Comparison of ENCODE assay signal across 22 cellular contexts in genomic region chr15:29785068-29785467, GRCh38. TPM values are rescaled to one million over a fixed set of nuclear protein-coding genes. Genes with fewer than 3 reads are reported as not detected.
A peak's percentile ranks its signal among the peaks of the same experiment; 100 is the strongest.
DNase-seq lines count a peak whose midpoint lies in the region; ATAC-seq, FAIRE-seq and TF ChIP-seq lines count a peak whose summit lies in the region.
"Had no signal": no experiment of that assay in that cellular context is flagged by ENCODE, and none has a peak within 500 bp of the region (broad histone marks: within the 10 kb centered on the region; RNA-seq: fewer than 3 reads in every experiment).

No MANE protein-coding gene starts in this region.

- ATAC-seq in HG03354 (IDR thresholded peaks at IDR 0.05; ENCODE audit: poor library complexity, severe bottlenecking, unreplicated experiment) (no peak), left lung (no peak)
- ATAC-seq: Right ventricle myocardium inferior had no signal

- H3K27ac ChIP-seq in HUES64 (ENCODE audit: low read depth, low read length): peak overlapping the region; percentile 23; the same call in 1 of the 2 replicates
- peak overlapping the region; percentile 2 to 10 for H3K27ac ChIP-seq in tibial artery
- H3K27ac ChIP-seq in left lung: no peak overlapping the region
- H3K27ac ChIP-seq: GM23248, KMS-11, Peyer's patch had no signal

- H3K27me3 Mint-ChIP-seq in mesothelial cell of epicardium (ENCODE audit: low read depth): no peaks in the 10 kb centered on the region

- WGBS in HUES64: 99% methylated on average over 3 of the region's 3 CpGs

- peaks cover 12% of the 10 kb centered on the region for H3K4me1 Mint-ChIP-seq in mesothelial cell of epicardium
- H3K4me1 Mint-ChIP-seq: CD4-positive, CD25-positive, alpha-beta regulatory T cell had no signal

- H3K27me3 ChIP-seq in HUES64 (ENCODE audit: insufficient read depth, low read length) (no peaks in the 10 kb centered on the region), tibial artery (no peaks in the 10 kb centered on the region), left lung (no peaks in the 10 kb centered on the region)
- H3K27me3 ChIP-seq: Peyer's patch had no signal

- H3K27ac Mint-ChIP-seq in mesothelial cell of epicardium: peak overlapping the region; percentile 43
- H3K27ac Mint-ChIP-seq: CD4-positive, CD25-positive, alpha-beta regulatory T cell had no signal

- H3K4me3 ChIP-seq in HUES64 (ENCODE audit: low read length): no peak overlapping the region
- H3K4me3 ChIP-seq in astrocyte of the spinal cord (ENCODE audit: low read depth, low read length): no peak overlapping the region
- H3K4me3 ChIP-seq in tibial artery: no peak overlapping the region
- H3K4me3 ChIP-seq in left lung: no peak overlapping the region
- H3K4me3 ChIP-seq: GM23248, Peyer's patch had no signal

- H3K4me1 ChIP-seq in HUES64 (ENCODE audit: insufficient read depth, low read length) (peaks cover 24% of the 10 kb centered on the region), tibial artery (peaks cover 0 to 45% (median 4%) of the 10 kb centered on the region in 4 donors), left lung (no peaks in the 10 kb centered on the region)
- H3K4me1 ChIP-seq: Peyer's patch had no signal

- H3K9ac ChIP-seq in HUES64 (ENCODE audit: low read depth, low read length): no peak overlapping the region
- H3K9ac ChIP-seq: GM23248, KMS-11 had no signal

- TF ChIP-seq CTCF in astrocyte of the spinal cord (IDR thresholded peaks at IDR 0.05; ENCODE audit: low read depth, low read length): no peak
- no peak for TF ChIP-seq CTCF in mesothelial cell of epicardium (IDR thresholded peaks at IDR 0.05; ENCODE audit: unreplicated experiment)
- TF ChIP-seq CTCF in tibial artery (IDR thresholded peaks at IDR 0.05): no peak
- TF ChIP-seq CTCF in left lung (IDR thresholded peaks at IDR 0.05): no peak

- peaks cover 30% of the 10 kb centered on the region for H3K9me3 Mint-ChIP-seq in mesothelial cell of epicardium

- intact Hi-C loops in tibial artery (cut with DNase I; ENCODE audit: low total_unique reads): no loop called here
- intact Hi-C loops in posterior cingulate gyrus (cut with DNase I): no loop called here
- intact Hi-C loops in left lung (cut with DNase I): no loop called here

- H3K36me3 ChIP-seq in HUES64 (ENCODE audit: insufficient read depth, low read length): no peaks in the 10 kb centered on the region; the same call in 1 of the 2 replicates
- no peaks in the 10 kb centered on the region for H3K36me3 ChIP-seq in tibial artery
- no peaks in the 10 kb centered on the region for H3K36me3 ChIP-seq in left lung
- H3K36me3 ChIP-seq: Peyer's patch had no signal

- peaks cover 42% of the 10 kb centered on the region for H3K36me3 Mint-ChIP-seq in mesothelial cell of epicardium
- H3K36me3 Mint-ChIP-seq: CD4-positive, CD25-positive, alpha-beta regulatory T cell had no signal

- peaks cover 11% of the 10 kb centered on the region for H3K9me3 ChIP-seq in HUES64 (ENCODE audit: insufficient read depth, low read depth, low read length)
- H3K9me3 ChIP-seq in tibial artery: no peaks in the 10 kb centered on the region
- H3K9me3 ChIP-seq in left lung: no peaks in the 10 kb centered on the region
- H3K9me3 ChIP-seq: Peyer's patch had no signal

- peak; percentile 23 for DNase-seq in astrocyte of the spinal cord (ENCODE audit: low read depth, low spot score)
- DNase-seq in mesothelial cell of epicardium (ENCODE audit: low spot score in 2 of 2, unreplicated experiment in 2 of 2): no peak
- DNase-seq in tibial artery: no peak
- no peak for DNase-seq in posterior cingulate gyrus
- no peak for DNase-seq in left lung
- DNase-seq in RCC 7860 (ENCODE audit: low spot score): no peak
- DNase-seq: CD4-positive, CD25-positive, alpha-beta regulatory T cell; DMS79 treated with DMSO at 0.1 percent for 48 hours; GM23248; H9; MV-4-11; NCI-H1105 treated with DMSO at 0.1 percent for 48 hours; NCI-H1694; NCI-H2081; NCI-H2171; NCI-H526; Peyer's patch had no signal

- no peak for FAIRE-seq in RCC 7860 (lab: Jason Lieb, UNC)
- FAIRE-seq: A204.1 had no signal

- in situ Hi-C loops in astrocyte of the spinal cord (cut with HindIII; ENCODE audit: low sequenced_read_pairs): no loop called here

- H3K4me3 Mint-ChIP-seq in mesothelial cell of epicardium: no peak overlapping the region
- H3K4me3 Mint-ChIP-seq: CD4-positive, CD25-positive, alpha-beta regulatory T cell; H9 had no signal

RNA-seq across cellular contexts. Expression of gene TJP1, which starts 37.2 kb away (rescaled TPM):
- polyA plus RNA-seq in HUES64 (2013, experiment 1 of 2): 77.8 TPM
- polyA plus RNA-seq in HUES64 (2013, experiment 2 of 2): 71.4 TPM
- total RNA-seq in mesothelial cell of epicardium (147 to 159 TPM (median 154 TPM) in 3 replicates), left lung (100 to 1,000 TPM in 1 of 2 donors, 10 to 100 TPM in 1; 82.9 to 128 TPM)
- total RNA-seq: CD4-positive, CD25-positive, alpha-beta regulatory T cell had no signal

Comparison
In these comparisons a context has a peak if more than half of its experiments do, and no peak if none do; other contexts are left out.
1. H3K27ac ChIP-seq: peak in HUES64 (single experiment) and tibial artery (2 of 2); none in left lung (0 of 2).